9 cellular contexts compared by ENCODE assay signal in genomic region chr4:124710911-124711310, GRCh38. TPM values are rescaled to one million over a fixed set of nuclear protein-coding genes. Genes with fewer than 3 reads are reported as not detected.
A peak's percentile ranks its signal among the peaks of the same experiment; 100 is the strongest.
DNase-seq lines count a peak whose midpoint lies in the region; ATAC-seq and TF ChIP-seq lines count a peak whose summit lies in the region.
"Had no signal": no experiment of that assay in that cellular context is flagged by ENCODE, and none has a peak within 500 bp of the region (broad histone marks: within the 10 kb centered on the region; RNA-seq: fewer than 3 reads in every experiment).

No MANE protein-coding gene starts in this region.

- peaks cover 33% of the 10 kb centered on the region for H3K79me2 ChIP-seq in mesendoderm (ENCODE audit: control insufficient read depth, insufficient read depth, low read length)

- H3K79me1 ChIP-seq in mesendoderm (ENCODE audit: low read length) = no peaks in the 10 kb centered on the region

- no peak overlapping the region for H2BK5ac ChIP-seq in mesendoderm (ENCODE audit: low read length)

- H3K4ac ChIP-seq in mesendoderm (ENCODE audit: low read depth, low read length) = no peak overlapping the region

- no peak overlapping the region for H2AK5ac ChIP-seq in mesendoderm (ENCODE audit: low read length)

- no peak overlapping the region for H3K4me3 Mint-ChIP-seq in CD4-positive, alpha-beta T cell

- no peaks in the 10 kb centered on the region for H3K36me3 ChIP-seq in mesendoderm (ENCODE audit: control insufficient read depth, insufficient read depth, low read length)

- no peak overlapping the region for H3K27ac ChIP-seq in mesendoderm (ENCODE audit: low read depth, low read length)
- no peak overlapping the region for H3K27ac ChIP-seq in CD4-positive, alpha-beta T cell (ENCODE audit: low read depth, low read length)

- H3K27me3 Mint-ChIP-seq in CD4-positive, alpha-beta T cell = no peaks in the 10 kb centered on the region

- H3K9me3 Mint-ChIP-seq in activated naive CD4-positive, alpha-beta T cell treated with anti-CD3 and anti-CD28 coated beads, Interleukin-2, amount 50 U/mL, for 72 hours = no peaks in the 10 kb centered on the region
- no peaks in the 10 kb centered on the region for H3K9me3 Mint-ChIP-seq in CD4-positive, alpha-beta T cell

- intact Hi-C loops in CD4-positive, alpha-beta T cell (cut with DNase I, micrococcal nuclease) = loop anchor here (10.0 kb wide), 2 partner anchors 1316 to 1326 kb away; partner anchors contain the start of gene SPRY1 (in 1 of the 2)

- H3K27ac Mint-ChIP-seq in activated naive CD4-positive, alpha-beta T cell treated with anti-CD3 and anti-CD28 coated beads, Interleukin-2, amount 50 U/mL, for 72 hours = no peak overlapping the region
- no peak overlapping the region for H3K27ac Mint-ChIP-seq in CD4-positive, alpha-beta T cell

- TF ChIP-seq CTCF in CD4-positive, alpha-beta T cell (IDR thresholded peaks at IDR 0.05) = no peak

- no peak overlapping the region for H3K18ac ChIP-seq in mesendoderm (ENCODE audit: low read length)

- CTCF ChIA-PET in CD4-positive, alpha-beta T cell (lab: Charles Lee) = no interaction called here

- no peak overlapping the region for H4K5ac ChIP-seq in mesendoderm (ENCODE audit: low read length)

- POLR2A ChIA-PET in CD4-positive, alpha-beta T cell (lab: Charles Lee) = no interaction called here

- peaks cover 8% of the 10 kb centered on the region for H3K4me1 Mint-ChIP-seq in CD4-positive, alpha-beta T cell (ENCODE audit: low read depth)

- H3K36me3 Mint-ChIP-seq in activated naive CD4-positive, alpha-beta T cell treated with anti-CD3 and anti-CD28 coated beads, Interleukin-2, amount 50 U/mL, for 72 hours = no peaks in the 10 kb centered on the region
- no peaks in the 10 kb centered on the region for H3K36me3 Mint-ChIP-seq in CD4-positive, alpha-beta T cell (ENCODE audit: low read depth)

- peak; percentile 12 for DNase-seq in ACHN
- peak; percentile 25 for DNase-seq in Jurkat, Clone E6-1 (ENCODE audit: low read depth, low spot score)
- peak; percentile 17 for DNase-seq in cerebellar cortex (ENCODE audit: low spot score)
- DNase-seq in mesendoderm = no peak
- no peak for DNase-seq in NCI-H1694 treated with DMSO at 0.1 percent for 48 hours (lab: John Stamatoyannopoulos, UW)
- no peak for DNase-seq in activated naive CD4-positive, alpha-beta T cell treated with anti-CD3 and anti-CD28 coated beads, Interleukin-2, amount 50 U/mL, for 72 hours (ENCODE audit: low spot score in 2 of 2)
- DNase-seq in CD4-positive, alpha-beta T cell = no peak
- DNase-seq: stimulated activated CD4-positive, alpha-beta T cell treated with anti-CD3 and anti-CD28 coated beads, Interleukin-4, amount 100 ng/mL, for 24 hours had no signal

- H3K4me2 ChIP-seq in mesendoderm (ENCODE audit: low read length) = peak overlapping the region; percentile 10

- no peak overlapping the region for H3K4me3 ChIP-seq in Jurkat, Clone E6-1 (ENCODE audit: low read length)
- H3K4me3 ChIP-seq in mesendoderm (ENCODE audit: low read length) = no peak overlapping the region

- H4K8ac ChIP-seq in mesendoderm (ENCODE audit: low read depth, low read length) = no peak overlapping the region

- H2BK120ac ChIP-seq in mesendoderm (ENCODE audit: low read depth, low read length) = no peak overlapping the region

- no peak for ATAC-seq in HG03460 (IDR thresholded peaks at IDR 0.05; ENCODE audit: unreplicated experiment)
- no peak for ATAC-seq in activated naive CD4-positive, alpha-beta T cell treated with anti-CD3 and anti-CD28 coated beads, Interleukin-2, amount 50 U/mL, for 72 hours
- no peak for ATAC-seq in CD4-positive, alpha-beta T cell (ENCODE audit: poor library complexity)

- H3K23ac ChIP-seq in mesendoderm (ENCODE audit: low read length) = no peak overlapping the region

- no peaks in the 10 kb centered on the region for H3K27me3 ChIP-seq in mesendoderm (ENCODE audit: insufficient read depth, low read length, poor library complexity)
- H3K27me3 ChIP-seq in CD4-positive, alpha-beta T cell (ENCODE audit: control insufficient read depth, insufficient read depth, low read length) = no peaks in the 10 kb centered on the region

- no CpG with 5 or more reads among the region's 5 CpGs for WGBS in mesendoderm (ENCODE audit: extremely low coverage, insufficient coverage, low lambda C conversion rate)

- H3K56ac ChIP-seq in mesendoderm (ENCODE audit: low read length) = no peak overlapping the region

- peak overlapping the region; percentile 28 for H3K9ac ChIP-seq in mesendoderm (ENCODE audit: low read length)

- in situ Hi-C loops in ACHN (cut with HindIII; ENCODE audit: low pct_ligation_motif_present, low pct_unique_long_range_greater_than_20kb, low sequenced_read_pairs) = no loop called here

- no peak overlapping the region for H2BK15ac ChIP-seq in mesendoderm (replicated peaks; ENCODE audit: low read depth)

- peaks cover 4% of the 10 kb centered on the region for H3K4me1 ChIP-seq in mesendoderm (ENCODE audit: control insufficient read depth, low read depth, low read length)

- no peaks in the 10 kb centered on the region for H3K9me3 ChIP-seq in CD4-positive, alpha-beta T cell (ENCODE audit: control insufficient read depth, low read length)

RNA-seq across cellular contexts. Expression of gene ANKRD50, which starts 1.6 kb away (rescaled TPM):
- polyA plus RNA-seq in Jurkat, Clone E6-1 (2012; ENCODE audit: insufficient read depth, insufficient read length) = 8.7 TPM
- 7.2 TPM for polyA plus RNA-seq in mesendoderm (2013, experiment 1 of 2)
- polyA plus RNA-seq in mesendoderm (2013, experiment 2 of 2) = 7.2 TPM
- 1 to 10 TPM in 1 of 2 donors, under 1 TPM in 1; 0.51 to 2.4 TPM for total RNA-seq in activated naive CD4-positive, alpha-beta T cell treated with anti-CD3 and anti-CD28 coated beads, Interleukin-2, amount 50 U/mL, for 72 hours
- total RNA-seq in CD4-positive, alpha-beta T cell = under 1 TPM; 0.27 to 0.36 TPM

Comparison
In these comparisons a context has a peak if more than half of its experiments do, and no peak if none do; other contexts are left out.
1. DNase-seq: peak in ACHN (single experiment), Jurkat, Clone E6-1 (single experiment) and cerebellar cortex (single experiment); none in mesendoderm (single experiment), NCI-H1694 treated with DMSO at 0.1 percent for 48 hours (single experiment), activated naive CD4-positive, alpha-beta T cell treated with anti-CD3 and anti-CD28 coated beads, Interleukin-2, amount 50 U/mL, for 72 hours (0 of 2) and CD4-positive, alpha-beta T cell (0 of 10).